In genomic region chr4:153788419-153789276, GRCh38 we compare ENCODE assay signal across 1 cellular context.
TF ChIP-seq lines count a peak whose summit lies in the region.

SFRP2 (minus strand) TSS chr4:153789083; CDS start chr4:153788835, 248 bp downstream.

TF ChIP-seq in H1, 55 proteins besides CTCF, POLR2A, EP300 and RAD21 (continued from another document):
- TF ChIP-seq MAX (IDR thresholded peaks at IDR 0.05): peak; percentile 88
- peak; percentile 94 for TF ChIP-seq TBP (IDR thresholded peaks at IDR 0.05; ENCODE audit: low read depth, low read length)
- no peak for TF ChIP-seq CBX5 (IDR thresholded peaks at IDR 0.05; ENCODE audit: low read depth, low read length)
- TF ChIP-seq JUN (IDR thresholded peaks at IDR 0.05; ENCODE audit: low read depth, low read length): no peak
- peak; percentile 17; the same call in 1 of the 2 replicates for TF ChIP-seq EGR1 (IDR thresholded peaks at IDR 0.05; ENCODE audit: borderline replicate concordance, low read depth, low read length)
- no peak for TF ChIP-seq CEBPB (IDR thresholded peaks at IDR 0.05; ENCODE audit: low read depth, low read length)
- TF ChIP-seq YY1 (IDR thresholded peaks at IDR 0.05; ENCODE audit: low read depth, low read length): 0 out of 2 replicates have a peak, but pooled peaks have one; percentile 3
- TF ChIP-seq TAF7 (optimal IDR thresholded peaks at IDR 0.05; ENCODE audit: borderline replicate concordance, low read depth, low read length): peak; percentile 70
- no peak for TF ChIP-seq CTBP2 (IDR thresholded peaks at IDR 0.05; ENCODE audit: borderline replicate concordance, insufficient read depth, insufficient read length, low read length)
- no peak for TF ChIP-seq KDM1A (IDR thresholded peaks at IDR 0.05; ENCODE audit: borderline replicate concordance, low read length)
- TF ChIP-seq SP1 (IDR thresholded peaks at IDR 0.05; ENCODE audit: low read depth, low read length): 0 out of 2 replicates have a peak, but pooled peaks have one; percentile 45
- TF ChIP-seq POLR2AphosphoS5 (IDR thresholded peaks at IDR 0.05; ENCODE audit: low read depth, low read length): peak; percentile 86
- TF ChIP-seq SRF (IDR thresholded peaks at IDR 0.05; ENCODE audit: low read depth, low read length): no peak
- TF ChIP-seq MAFK (IDR thresholded peaks at IDR 0.05; ENCODE audit: low read depth, low read length): no peak
- TF ChIP-seq CREB1 (IDR thresholded peaks at IDR 0.05): no peak
- TF ChIP-seq BACH1 (IDR thresholded peaks at IDR 0.05; ENCODE audit: low read length): no peak
- no peak for TF ChIP-seq USF2 (IDR thresholded peaks at IDR 0.05; ENCODE audit: low read length)
- TF ChIP-seq KDM4A (IDR thresholded peaks at IDR 0.05; ENCODE audit: low read depth, low read length, severe bottlenecking): peak; percentile 60
- no peak for TF ChIP-seq SUZ12 (IDR thresholded peaks at IDR 0.05; ENCODE audit: low read length)
- no peak for TF ChIP-seq CHD1 (IDR thresholded peaks at IDR 0.05; ENCODE audit: low read depth, low read length)
- no peak for TF ChIP-seq JUND (IDR thresholded peaks at IDR 0.05; ENCODE audit: low read length)
- no peak for TF ChIP-seq BCL11A (IDR thresholded peaks at IDR 0.05; ENCODE audit: low read depth in 2 of 2, low read length in 2 of 2)
- no peak; the same call in none of the 2 replicates for TF ChIP-seq PHF8 (conservative IDR thresholded peaks at IDR 0.05; ENCODE audit: low read depth, low read length)
- no peak for TF ChIP-seq ZNF274 (IDR thresholded peaks at IDR 0.05; ENCODE audit: borderline replicate concordance, extremely low read depth, low read length)
- TF ChIP-seq TCF12 (IDR thresholded peaks at IDR 0.05; ENCODE audit: low read depth, low read length): no peak
- TF ChIP-seq SIN3A (conservative IDR thresholded peaks at IDR 0.05 in 1 of 2, IDR thresholded peaks at IDR 0.05 in 1 of 2; ENCODE audit: low read depth in 1 of 2, low read length in 2 of 2): peak in 1 of 2 experiments; percentile 26; a peak in 1 of 4 replicates
- TF ChIP-seq SP4 (IDR thresholded peaks at IDR 0.05; ENCODE audit: low read length): 0 out of 2 replicates have a peak, but pooled peaks have one; percentile 73
- TF ChIP-seq RBBP5 (IDR thresholded peaks at IDR 0.05; ENCODE audit: borderline replicate concordance, low read depth, low read length): no peak; the same call in none of the 2 replicates
- TF ChIP-seq BRCA1 (IDR thresholded peaks at IDR 0.05; ENCODE audit: low read depth, low read length): no peak
- TF ChIP-seq SAP30 (IDR thresholded peaks at IDR 0.05; ENCODE audit: insufficient read depth, insufficient replicate concordance, low read length): no peak
- no peak for TF ChIP-seq HDAC6 (IDR thresholded peaks at IDR 0.05; ENCODE audit: low read depth, low read length)
- TF ChIP-seq ASH2L (IDR thresholded peaks at IDR 0.05; ENCODE audit: low read length): peak; percentile 40
- no peak for TF ChIP-seq CBX8 (IDR thresholded peaks at IDR 0.05; ENCODE audit: borderline replicate concordance, low read depth, low read length)
- TF ChIP-seq TEAD4 (IDR thresholded peaks at IDR 0.05; ENCODE audit: low read depth, low read length): peak; percentile 30; the same call in 1 of the 2 replicates
- no peak for TF ChIP-seq RNF2 (IDR thresholded peaks at IDR 0.05; ENCODE audit: borderline replicate concordance, low read depth, low read length, missing control alignments, poor library complexity, severe bottlenecking)
- no peak for TF ChIP-seq SIRT6 (IDR thresholded peaks at IDR 0.05; ENCODE audit: low read length)
- no peak for TF ChIP-seq SIX5 (IDR thresholded peaks at IDR 0.05; ENCODE audit: low read depth, low read length)
- no peak for TF ChIP-seq RFX5 (IDR thresholded peaks at IDR 0.05; ENCODE audit: borderline replicate concordance, low read depth, low read length)
- no peak for TF ChIP-seq GTF2F1 (IDR thresholded peaks at IDR 0.05; ENCODE audit: borderline replicate concordance, low read depth, low read length)
- no peak for TF ChIP-seq ATF2 (IDR thresholded peaks at IDR 0.05; ENCODE audit: low read length)
- TF ChIP-seq CHD7 (IDR thresholded peaks at IDR 0.05; ENCODE audit: insufficient replicate concordance, low read length): no peak
- no peak for TF ChIP-seq RXRA (IDR thresholded peaks at IDR 0.05; ENCODE audit: insufficient read depth, low read depth, low read length)
- peak; percentile 85 for TF ChIP-seq TAF1 (IDR thresholded peaks at IDR 0.05; ENCODE audit: low read depth, low read length)
- TF ChIP-seq CHD2 (IDR thresholded peaks at IDR 0.05; ENCODE audit: low read length): no peak
- TF ChIP-seq EZH2 (IDR thresholded peaks at IDR 0.05; ENCODE audit: low read depth, low read length, severe bottlenecking): no peak
- TF ChIP-seq POU5F1 (IDR thresholded peaks at IDR 0.05; ENCODE audit: low read depth, low read length): peak; percentile 53; the same call in 1 of the 2 replicates
